Comparison of ENCODE assay signal across 12 cellular contexts in the genomic region with DNA sequence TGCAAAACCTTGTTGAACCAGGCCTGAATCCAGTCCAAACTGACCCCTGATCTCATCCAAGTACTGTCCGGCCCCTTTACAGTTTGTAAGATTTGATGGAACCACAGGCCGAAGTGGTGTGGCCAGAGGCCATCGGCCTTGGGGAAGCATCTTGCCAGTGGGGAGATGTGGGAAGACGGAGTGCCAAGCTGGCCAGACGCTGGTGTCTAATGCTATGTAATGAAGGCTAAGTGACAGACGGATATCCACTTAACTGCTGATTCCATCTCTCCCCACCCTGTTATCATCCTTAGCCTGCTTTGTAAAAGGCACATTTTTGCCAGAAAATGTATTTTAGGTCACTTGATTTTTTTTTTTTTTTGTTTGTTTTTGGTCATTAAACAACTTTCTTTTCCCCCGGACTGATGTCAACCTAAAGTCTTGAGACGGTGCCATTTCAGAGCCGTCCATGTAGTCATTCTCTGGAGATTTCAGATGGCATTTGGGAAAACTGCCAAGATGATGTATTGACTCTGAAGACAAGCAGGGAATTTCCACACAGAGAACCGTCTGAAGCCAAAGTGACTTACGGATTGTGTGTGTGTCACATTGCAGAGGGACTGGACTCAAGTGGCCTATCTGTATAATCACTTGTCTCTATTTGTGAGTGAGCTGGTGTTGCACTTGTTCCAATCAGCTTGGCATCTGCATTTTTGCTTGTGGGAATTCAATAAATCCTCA.
A peak's percentile ranks its signal among the peaks of the same experiment; 100 is the strongest.
DNase-seq lines count a peak whose midpoint lies in the region; ATAC-seq and TF ChIP-seq lines count a peak whose summit lies in the region.
"Had no signal": no experiment of that assay in that cellular context is flagged by ENCODE, and none has a peak within 500 bp of the region (broad histone marks: within the 10 kb centered on the region; RNA-seq: fewer than 3 reads in every experiment).

No MANE protein-coding gene starts in this region.

- no peak overlapping the region for H3K27ac ChIP-seq in left lung
- H3K27ac ChIP-seq: right atrium auricular region had no signal

- H3K27me3 Mint-ChIP-seq in chondrocyte (ENCODE audit: low read depth) (no peaks in the 10 kb centered on the region), osteocyte (ENCODE audit: unreplicated experiment) (no peaks in the 10 kb centered on the region)

- TF ChIP-seq CTCF in chondrocyte (IDR thresholded peaks at IDR 0.05) (no peak), osteocyte (IDR thresholded peaks at IDR 0.05) (no peak), left lung (IDR thresholded peaks at IDR 0.05) (no peak)

- peak; percentile 69 for DNase-seq in EH (ENCODE audit: low read depth)
- DNase-seq in NCI-H446 treated with DMSO at 0.1 percent for 48 hours (lab: John Stamatoyannopoulos, UW) = peak; percentile 64
- no peak for DNase-seq in chondrocyte (ENCODE audit: low spot score)
- DNase-seq in osteocyte (ENCODE audit: extremely low spot score, unreplicated experiment) = no peak
- DNase-seq in left lung = no peak
- DNase-seq: activated naive CD4-positive, alpha-beta T cell; cerebellar nuclear complex; NCI-H2107 had no signal

- H3K9me3 Mint-ChIP-seq in chondrocyte (ENCODE audit: low read depth) (peaks cover 3% of the 10 kb centered on the region), osteocyte (ENCODE audit: unreplicated experiment) (peaks cover 3% of the 10 kb centered on the region)

- no peaks in the 10 kb centered on the region for H3K4me1 ChIP-seq in left lung

- no peak overlapping the region for H3K4me3 Mint-ChIP-seq in chondrocyte (ENCODE audit: unreplicated experiment)
- no peak overlapping the region for H3K4me3 Mint-ChIP-seq in osteocyte (ENCODE audit: unreplicated experiment)

- no peaks in the 10 kb centered on the region for H3K36me3 ChIP-seq in left lung
- H3K36me3 ChIP-seq: right atrium auricular region had no signal

- H3K4me3 ChIP-seq in left lung = no peak overlapping the region
- H3K4me3 ChIP-seq: right atrium auricular region had no signal

- no peak for ATAC-seq in HG02571 (IDR thresholded peaks at IDR 0.05; ENCODE audit: unreplicated experiment)
- ATAC-seq in left lung = no peak
- ATAC-seq in GM18870 (IDR thresholded peaks at IDR 0.05; ENCODE audit: unreplicated experiment) = no peak
- ATAC-seq: esophagus mucosa had no signal

- H3K27me3 ChIP-seq in left lung = no peaks in the 10 kb centered on the region
- H3K27me3 ChIP-seq: right atrium auricular region had no signal

- H3K36me3 Mint-ChIP-seq in chondrocyte (ENCODE audit: low read depth) (no peaks in the 10 kb centered on the region), osteocyte (ENCODE audit: unreplicated experiment) (no peaks in the 10 kb centered on the region)

- intact Hi-C loops in left lung (cut with DNase I) = no loop called here

- H3K9me3 ChIP-seq in left lung = no peaks in the 10 kb centered on the region
- H3K9me3 ChIP-seq: right atrium auricular region had no signal

- H3K27ac Mint-ChIP-seq in chondrocyte (ENCODE audit: unreplicated experiment) (peak overlapping the region; percentile 96), osteocyte (ENCODE audit: unreplicated experiment) (peak overlapping the region; percentile 24)

- peaks cover 72% of the 10 kb centered on the region for H3K4me1 Mint-ChIP-seq in chondrocyte (ENCODE audit: low read depth)
- peaks cover 82% of the 10 kb centered on the region for H3K4me1 Mint-ChIP-seq in osteocyte (ENCODE audit: unreplicated experiment)

Comparison
In these comparisons a context has a peak if more than half of its experiments do, and no peak if none do; other contexts are left out.
1. DNase-seq: peak in EH (single experiment) and NCI-H446 treated with DMSO at 0.1 percent for 48 hours (single experiment); none in chondrocyte (single experiment), osteocyte (single experiment) and left lung (0 of 2).